Comparison of ENCODE assay signal across 35 cellular contexts in genomic region chr14:100323942-100324307, GRCh38. TPM values are rescaled to one million over a fixed set of nuclear protein-coding genes. Genes with fewer than 3 reads are reported as not detected.
"Had no signal": no experiment of that assay in that cellular context is flagged by ENCODE, and none has a peak within 500 bp of the region (broad histone marks: within the 10 kb centered on the region; RNA-seq: fewer than 3 reads in every experiment).

No MANE protein-coding gene starts in this region.

- H3K4me3 Mint-ChIP-seq: activated CD8-positive, alpha-beta memory T cell treated with anti-CD3 and anti-CD28 coated beads, Interleukin-2, amount 10 ng/mL, durations not matched to agents 7 days and 5 days; activated CD8-positive, alpha-beta T cell treated with anti-CD3 and anti-CD28 coated beads, Interleukin-2, amount 10 ng/mL, durations not matched to agents 7 days and 5 days; activated naive CD4-positive, alpha-beta T cell treated with anti-CD3 and anti-CD28 coated beads for 36 hours; activated naive CD8-positive, alpha-beta T cell treated with anti-CD3 and anti-CD28 coated beads for 36 hours; brain; effector memory CD8-positive, alpha-beta T cell; naive thymus-derived CD4-positive, alpha-beta T cell; WTC11 had no signal

- H3K36me3 Mint-ChIP-seq: activated CD8-positive, alpha-beta memory T cell treated with anti-CD3 and anti-CD28 coated beads, Interleukin-2, amount 10 ng/mL, durations not matched to agents 7 days and 5 days; activated naive CD8-positive, alpha-beta T cell treated with anti-CD3 and anti-CD28 coated beads for 36 hours; brain; naive thymus-derived CD4-positive, alpha-beta T cell; WTC11 had no signal

- H3K27me3 ChIP-seq: adrenal gland, ascending aorta, cardiac muscle cell, colonic mucosa, dorsolateral prefrontal cortex, gastrocnemius medialis, hepatocyte, right atrium auricular region, spleen, transverse colon had no signal

- H3K4me1 Mint-ChIP-seq: activated CD8-positive, alpha-beta memory T cell treated with anti-CD3 and anti-CD28 coated beads, Interleukin-2, amount 10 ng/mL, durations not matched to agents 7 days and 5 days; activated naive CD8-positive, alpha-beta T cell treated with anti-CD3 and anti-CD28 coated beads for 36 hours; brain had no signal

- H3K27ac Mint-ChIP-seq: activated CD8-positive, alpha-beta memory T cell treated with anti-CD3 and anti-CD28 coated beads, Interleukin-2, amount 10 ng/mL, durations not matched to agents 7 days and 5 days; activated CD8-positive, alpha-beta T cell treated with anti-CD3 and anti-CD28 coated beads, Interleukin-2, amount 10 ng/mL, durations not matched to agents 7 days and 5 days; activated naive CD4-positive, alpha-beta T cell treated with anti-CD3 and anti-CD28 coated beads for 36 hours; activated naive CD8-positive, alpha-beta T cell treated with anti-CD3 and anti-CD28 coated beads for 36 hours; effector memory CD8-positive, alpha-beta T cell; naive thymus-derived CD4-positive, alpha-beta T cell; WTC11 had no signal

- H3K9me3 ChIP-seq: adrenal gland, ascending aorta, colonic mucosa, gastrocnemius medialis, right atrium auricular region, spleen, transverse colon had no signal

- H3K27ac ChIP-seq: adrenal gland, ascending aorta, cardiac muscle cell, colonic mucosa, dorsolateral prefrontal cortex, gastrocnemius medialis, hepatocyte, right atrium auricular region, spleen, transverse colon had no signal

- H3K4me1 ChIP-seq: adrenal gland, ascending aorta, colonic mucosa, gastrocnemius medialis, right atrium auricular region had no signal

- H3K36me3 ChIP-seq: adrenal gland, ascending aorta, cardiac muscle cell, colonic mucosa, gastrocnemius medialis, right atrium auricular region, spleen, transverse colon had no signal

- H3K4me3 ChIP-seq: adrenal gland, ascending aorta, cardiac muscle cell, colonic mucosa, dorsolateral prefrontal cortex, gastrocnemius medialis, hepatocyte, right atrium auricular region, spleen, transverse colon had no signal

- H3K27me3 Mint-ChIP-seq: activated naive CD8-positive, alpha-beta T cell treated with anti-CD3 and anti-CD28 coated beads for 36 hours; effector memory CD8-positive, alpha-beta T cell had no signal

- H3K9me3 Mint-ChIP-seq: activated naive CD4-positive, alpha-beta T cell treated with anti-CD3 and anti-CD28 coated beads for 36 hours; activated naive CD8-positive, alpha-beta T cell treated with anti-CD3 and anti-CD28 coated beads for 36 hours; effector memory CD8-positive, alpha-beta T cell; naive thymus-derived CD4-positive, alpha-beta T cell; WTC11 had no signal

- ATAC-seq: activated CD8-positive, alpha-beta memory T cell treated with anti-CD3 and anti-CD28 coated beads, Interleukin-2, amount 10 ng/mL, durations not matched to agents 7 days and 5 days; activated CD8-positive, alpha-beta T cell treated with anti-CD3 and anti-CD28 coated beads, Interleukin-2, amount 10 ng/mL, durations not matched to agents 7 days and 5 days; effector memory CD8-positive, alpha-beta T cell; gastrocnemius medialis; naive thymus-derived CD4-positive, alpha-beta T cell; WTC11 had no signal

- DNase-seq: activated CD4-positive, alpha-beta T cell treated with anti-CD3 and anti-CD28 coated beads for 1 hour; activated CD4-positive, alpha-beta T cell treated with anti-CD3 and anti-CD28 coated beads, Interleukin-2, amount 50 U/mL, for 1 hour; activated CD8-positive, alpha-beta memory T cell treated with anti-CD3 and anti-CD28 coated beads, Interleukin-2, amount 10 ng/mL, durations not matched to agents 7 days and 5 days; activated CD8-positive, alpha-beta T cell treated with anti-CD3 and anti-CD28 coated beads, Interleukin-2, amount 10 ng/mL, durations not matched to agents 7 days and 5 days; activated effector memory CD4-positive, alpha-beta T cell treated with anti-CD3 and anti-CD28 coated beads, Interleukin-2, amount 50 U/mL, for 16 hours; activated naive CD4-positive, alpha-beta T cell treated with anti-CD3 and anti-CD28 coated beads for 36 hours; activated naive CD8-positive, alpha-beta T cell treated with anti-CD3 and anti-CD28 coated beads for 36 hours; cerebellar nuclear complex; colonic mucosa; dorsolateral prefrontal cortex; effector memory CD8-positive, alpha-beta T cell; erythroblast; gastrocnemius medialis; left cardiac atrium; midbrain; naive thymus-derived CD4-positive, alpha-beta T cell; occipital lobe; spleen; stimulated activated naive CD4-positive, alpha-beta T cell treated with Interleukin-2 at 50 U/mL for 16 hours; SW 1271; T-helper 2 cell; transverse colon had no signal

RNA-seq across cellular contexts. Expression of gene SLC25A47, which starts 0.8 kb away (rescaled TPM):
- total RNA-seq: activated CD8-positive, alpha-beta memory T cell treated with anti-CD3 and anti-CD28 coated beads, Interleukin-2, amount 10 ng/mL, durations not matched to agents 7 days and 5 days; activated CD8-positive, alpha-beta T cell treated with anti-CD3 and anti-CD28 coated beads, Interleukin-2, amount 10 ng/mL, durations not matched to agents 7 days and 5 days; activated naive CD4-positive, alpha-beta T cell treated with anti-CD3 and anti-CD28 coated beads for 36 hours; activated naive CD8-positive, alpha-beta T cell treated with anti-CD3 and anti-CD28 coated beads for 36 hours; ascending aorta; cardiac muscle cell; colonic mucosa; left cardiac atrium; lower leg skin; naive thymus-derived CD4-positive, alpha-beta T cell; occipital lobe; pulmonary artery endothelial cell; right atrium auricular region; spleen; temporal lobe; urinary bladder; WTC11 had no signal
- polyA plus RNA-seq: keratinocyte; naive thymus-derived CD4-positive, alpha-beta T cell; neural cell had no signal
